8 cellular contexts compared by ENCODE assay signal in the genomic region with DNA sequence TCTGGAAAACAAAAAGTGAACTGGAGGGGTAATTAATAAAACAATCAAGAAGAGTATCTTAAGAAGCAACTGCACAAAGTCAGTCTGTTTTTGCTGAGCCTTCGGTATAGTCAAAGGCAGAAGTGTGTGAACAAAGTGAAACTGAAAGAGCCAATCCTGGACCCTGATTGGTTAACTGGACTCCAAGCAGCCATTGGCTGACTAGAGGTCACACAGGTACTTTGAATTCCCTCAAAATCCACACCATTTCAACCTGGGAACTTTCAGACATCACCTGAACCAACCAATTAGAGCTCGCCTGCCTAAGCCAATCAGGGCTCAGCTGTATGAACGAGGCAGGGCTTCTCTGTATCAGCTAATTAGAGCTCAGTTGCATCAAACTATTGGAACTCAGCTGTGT.
DNase-seq lines count a peak whose midpoint lies in the region; ATAC-seq and FAIRE-seq lines count a peak whose summit lies in the region.

No MANE protein-coding gene starts in this region.

- peak; percentile 62 for DNase-seq in activated CD4-positive, alpha-beta T cell treated with anti-CD3 and anti-CD28 coated beads, Interleukin-2, amount 10 ng/mL, durations not matched to agents 24 days and 14 days
- DNase-seq in activated CD4-positive, alpha-beta T cell treated with anti-CD3 and anti-CD28 coated beads, Interleukin-2, amount 50 U/mL, for 4 hours, result no peak
- DNase-seq in HT1080 (ENCODE audit: low read depth) (peak; percentile 72), T47D (ENCODE audit: low read depth in 1 of 2, low spot score in 1 of 2) (peak; percentile 61 to 84), small intestine (peak; percentile 55), NCI-H2081 treated with DMSO at 0.1 percent for 48 hours (lab: John Stamatoyannopoulos, UW) (no peak), HK-2 (ENCODE audit: unreplicated experiment) (no peak)

- in situ Hi-C loops in T47D (cut with HindIII; ENCODE audit: low pct_unique_long_range_greater_than_20kb, low sequenced_read_pairs), result no loop called here

- no peaks in the 10 kb centered on the region for H3K27me3 ChIP-seq in small intestine (ENCODE audit: control insufficient read depth in 2 of 2, insufficient read depth in 2 of 2, low read length in 2 of 2)

- intact Hi-C loops in activated CD4-positive, alpha-beta T cell treated with anti-CD3 and anti-CD28 coated beads, Interleukin-2, amount 10 ng/mL, durations not matched to agents 24 days and 14 days (cut with micrococcal nuclease), result no loop called here

- WGBS in small intestine, 3 donors, result 69 to 85% (median 75%) methylated on average over 3 of the region's 3 CpGs

- peak overlapping the region; percentile 52 for H3K4me3 Mint-ChIP-seq in activated CD4-positive, alpha-beta T cell treated with anti-CD3 and anti-CD28 coated beads, Interleukin-2, amount 10 ng/mL, durations not matched to agents 24 days and 14 days

- H3K4me1 ChIP-seq in small intestine (ENCODE audit: control insufficient read depth in 2 of 2, insufficient read depth in 1 of 2, low read depth in 1 of 2, low read length in 1 of 2), result no peaks in the 10 kb centered on the region

- no peak overlapping the region for H3K27ac ChIP-seq in small intestine (ENCODE audit: low read depth in 1 of 2, low read length in 1 of 2)

- no peaks in the 10 kb centered on the region for H3K9me3 Mint-ChIP-seq in activated CD4-positive, alpha-beta T cell treated with anti-CD3 and anti-CD28 coated beads, Interleukin-2, amount 10 ng/mL, durations not matched to agents 24 days and 14 days

- no peak overlapping the region for H3K4me3 ChIP-seq in small intestine (ENCODE audit: low read depth in 1 of 2, low read length in 2 of 2)

- H3K36me3 Mint-ChIP-seq in activated CD4-positive, alpha-beta T cell treated with anti-CD3 and anti-CD28 coated beads, Interleukin-2, amount 10 ng/mL, durations not matched to agents 24 days and 14 days (ENCODE audit: low read depth), result no peaks in the 10 kb centered on the region

- H3K27ac Mint-ChIP-seq in activated CD4-positive, alpha-beta T cell treated with anti-CD3 and anti-CD28 coated beads, Interleukin-2, amount 10 ng/mL, durations not matched to agents 24 days and 14 days, result no peak overlapping the region

- no peaks in the 10 kb centered on the region for H3K36me3 ChIP-seq in small intestine (ENCODE audit: control insufficient read depth in 2 of 2, insufficient read depth in 2 of 2, low read length in 2 of 2)

- no peaks in the 10 kb centered on the region for H3K27me3 Mint-ChIP-seq in activated CD4-positive, alpha-beta T cell treated with anti-CD3 and anti-CD28 coated beads, Interleukin-2, amount 10 ng/mL, durations not matched to agents 24 days and 14 days

- no peak for ATAC-seq in HG03521 (IDR thresholded peaks at IDR 0.05; ENCODE audit: unreplicated experiment)

- no peaks in the 10 kb centered on the region for H3K9me3 ChIP-seq in small intestine (ENCODE audit: control insufficient read depth, low read depth)

- no peak for FAIRE-seq in small intestine (lab: Jason Lieb, UNC)

- H3K4me1 Mint-ChIP-seq in activated CD4-positive, alpha-beta T cell treated with anti-CD3 and anti-CD28 coated beads, Interleukin-2, amount 10 ng/mL, durations not matched to agents 24 days and 14 days, result peaks cover 3% of the 10 kb centered on the region

Comparison
In these comparisons a context has a peak if more than half of its experiments do, and no peak if none do; other contexts are left out.
1. DNase-seq: peak in activated CD4-positive, alpha-beta T cell treated with anti-CD3 and anti-CD28 coated beads, Interleukin-2, amount 10 ng/mL, durations not matched to agents 24 days and 14 days (single experiment), HT1080 (single experiment), T47D (2 of 2) and small intestine (single experiment); none in activated CD4-positive, alpha-beta T cell treated with anti-CD3 and anti-CD28 coated beads, Interleukin-2, amount 50 U/mL, for 4 hours (0 of 2), NCI-H2081 treated with DMSO at 0.1 percent for 48 hours (single experiment) and HK-2 (single experiment).